ENCODE assay signal across 8 cellular contexts in genomic region chrX:11756354-11757318, GRCh38. TPM values are rescaled to one million over a fixed set of nuclear protein-coding genes. Genes with fewer than 3 reads are reported as not detected.
DNase-seq lines count a peak whose midpoint lies in the region; TF ChIP-seq lines count a peak whose summit lies in the region.

No MANE protein-coding gene starts in this region.

- H3K4me2 ChIP-seq in OCI-LY3 (ENCODE audit: low read length) (peak overlapping the region; percentile 94), smooth muscle cell (peak overlapping the region; percentile 83)

- H3K4me1 ChIP-seq in OCI-LY3 (ENCODE audit: low read length) (peaks cover 55% of the 10 kb centered on the region), smooth muscle cell (ENCODE audit: low read depth) (peaks cover 4% of the 10 kb centered on the region)

- H3K4me3 ChIP-seq in OCI-LY3 (ENCODE audit: low read length) (peak overlapping the region; percentile 94), fibroblast of mammary gland (ENCODE audit: control insufficient read depth, low read depth, low read length) (peak overlapping the region; percentile 37), smooth muscle cell (peak overlapping the region; percentile 59)

- no peaks in the 10 kb centered on the region for H4K20me1 ChIP-seq in OCI-LY3 (ENCODE audit: insufficient read depth, low read length)
- H4K20me1 ChIP-seq in smooth muscle cell (ENCODE audit: low read depth), result no peaks in the 10 kb centered on the region

- TF ChIP-seq CTCF in OCI-LY3 (IDR thresholded peaks at IDR 0.05; ENCODE audit: low read depth, low read length), result peak; percentile 66
- no peak for TF ChIP-seq CTCF in fibroblast of mammary gland (conservative IDR thresholded peaks at IDR 0.05; ENCODE audit: control insufficient read depth, insufficient read depth, low read depth, low read length)
- TF ChIP-seq CTCF in smooth muscle cell (IDR thresholded peaks at IDR 0.05; ENCODE audit: borderline replicate concordance, insufficient read depth, poor library complexity, severe bottlenecking), result no peak

- H3K27me3 ChIP-seq in OCI-LY3 (ENCODE audit: low read depth, low read length) (no peaks in the 10 kb centered on the region), smooth muscle cell (ENCODE audit: low read depth) (no peaks in the 10 kb centered on the region)

- WGBS in smooth muscle cell (ENCODE audit: low lambda C conversion rate), result 67% methylated on average over 15 of the region's 15 CpGs

- H2AFZ ChIP-seq in OCI-LY3 (ENCODE audit: low read depth, low read length) (0 out of 2 replicates have a peak overlapping the region, but pooled peaks have one; percentile 27), smooth muscle cell (ENCODE audit: low read depth) (peak overlapping the region; percentile 63)

- H3K9me3 ChIP-seq in OCI-LY3 (ENCODE audit: insufficient read depth, low read length) (no peaks in the 10 kb centered on the region), smooth muscle cell (replicated peaks; ENCODE audit: low read depth) (no peaks in the 10 kb centered on the region)

- H3F3A ChIP-seq in smooth muscle cell (ENCODE audit: low read depth), result no peaks in the 10 kb centered on the region

- H3K27ac ChIP-seq in OCI-LY3 (ENCODE audit: low read length), result peak overlapping the region; percentile 77
- H3K27ac ChIP-seq in smooth muscle cell (ENCODE audit: low read depth), result no peak overlapping the region

- H3K36me3 ChIP-seq in OCI-LY3 (replicated peaks; ENCODE audit: low read depth, low read length), result peaks cover 10% of the 10 kb centered on the region
- no peaks in the 10 kb centered on the region for H3K36me3 ChIP-seq in smooth muscle cell (ENCODE audit: low read depth)

- DNase-seq in DMS153 (lab: John Stamatoyannopoulos, UW), result peak; percentile 24
- DNase-seq in DMS153 treated with DMSO at 0.1 percent for 48 hours (lab: John Stamatoyannopoulos, UW; ENCODE audit: unreplicated experiment), result no peak
- DNase-seq in fibroblast of mammary gland (ENCODE audit: low read depth), result peak; percentile 52
- no peak for DNase-seq in smooth muscle cell (lab: John Stamatoyannopoulos, UW; ENCODE audit: unreplicated experiment)
- no peak for DNase-seq in SHP77 treated with DMSO at 0.1 percent for 48 hours (lab: John Stamatoyannopoulos, UW)
- no peak for DNase-seq in occipital lobe (lab: John Stamatoyannopoulos, UW)
- no peak for DNase-seq in stimulated activated naive CD4-positive, alpha-beta T cell (lab: John Stamatoyannopoulos, UW)

- H3K9ac ChIP-seq in OCI-LY3 (ENCODE audit: low read length) (peak overlapping the region; percentile 95), smooth muscle cell (ENCODE audit: low read depth) (no peak overlapping the region)

- H3K79me2 ChIP-seq in OCI-LY3 (ENCODE audit: low read length) (peaks cover 24% of the 10 kb centered on the region), smooth muscle cell (ENCODE audit: low read depth) (no peaks in the 10 kb centered on the region)

RNA-seq across cellular contexts. Expression of gene MSL3, which starts 1.4 kb away (rescaled TPM):
- total RNA-seq in smooth muscle cell (25.4 and 48.1 TPM in 2 replicates), occipital lobe (30.6 TPM)
- polyA plus RNA-seq in smooth muscle cell, result 14.4 and 15.7 TPM in 2 replicates

Comparison
In these comparisons a context has a peak if more than half of its experiments do, and no peak if none do; other contexts are left out.
1. DNase-seq: peak in DMS153 (single experiment) and fibroblast of mammary gland (single experiment); none in DMS153 treated with DMSO at 0.1 percent for 48 hours (single experiment), smooth muscle cell (single experiment), SHP77 treated with DMSO at 0.1 percent for 48 hours (single experiment), occipital lobe (single experiment) and stimulated activated naive CD4-positive, alpha-beta T cell (0 of 6).
2. H3K4me3 ChIP-seq: peak in every context shown above with its lines; median percentile 94 in OCI-LY3; 59 in smooth muscle cell; 37 in fibroblast of mammary gland.